ENCODE assay signal across 8 cellular contexts in genomic region chr16:31108035-31108793, GRCh38. TPM values are rescaled to one million over a fixed set of nuclear protein-coding genes. Genes with fewer than 3 reads are reported as not detected.
A peak's percentile ranks its signal among the peaks of the same experiment; 100 is the strongest.
DNase-seq lines count a peak whose midpoint lies in the region; ATAC-seq and TF ChIP-seq lines count a peak whose summit lies in the region.

Gene BCKDK (plus strand): TSS chr16:31108386. CDS start chr16:31109224, 838 bp downstream.

- no peaks in the 10 kb centered on the region for H3K27me3 ChIP-seq in stomach smooth muscle (ENCODE audit: control insufficient read depth in 1 of 2, insufficient read depth in 2 of 2, low read length in 2 of 2)

- peak within 1 kb of the TSS; percentile 80 to 90 for H3K9ac ChIP-seq in stomach smooth muscle (ENCODE audit: low read length in 2 of 2)

- H3K27ac Mint-ChIP-seq in nephron, result peak within 1 kb of the TSS in 2 of 3 experiments; percentile 68 to 91

- no peak for TF ChIP-seq CTCF in RWPE1 (conservative IDR thresholded peaks at IDR 0.05; ENCODE audit: low read depth)
- no peak for TF ChIP-seq CTCF in fibroblast of the aortic adventitia (IDR thresholded peaks at IDR 0.05; ENCODE audit: insufficient read depth, low read length)
- no peak for TF ChIP-seq CTCF in nephron (IDR thresholded peaks at IDR 0.05; ENCODE audit: unreplicated experiment in 3 of 3)

- peak; percentile 26 for DNase-seq in DMS153 treated with DMSO at 0.1 percent for 48 hours (lab: John Stamatoyannopoulos, UW; ENCODE audit: unreplicated experiment)
- DNase-seq in HuH-7 (ENCODE audit: low spot score), result peak; percentile 85
- DNase-seq in RWPE1 (ENCODE audit: low spot score), result peak; percentile 64
- DNase-seq in activated effector memory CD4-positive, alpha-beta T cell treated with Interleukin-2 at 50 U/mL for 16 hours, result peak; percentile 51
- DNase-seq in fibroblast of the aortic adventitia (ENCODE audit: low read depth), result peak; percentile 62

- peaks cover 18 to 26% of the 10 kb centered on the region in 2 donors for H3K36me3 ChIP-seq in stomach smooth muscle (ENCODE audit: control insufficient read depth in 2 of 2, insufficient read depth in 2 of 2, low read length in 2 of 2)

- H3K9me3 Mint-ChIP-seq in nephron, result no peaks in the 10 kb centered on the region

- peak; percentile 75 for ATAC-seq in GM21515 (IDR thresholded peaks at IDR 0.05; ENCODE audit: unreplicated experiment)

- no peaks in the 10 kb centered on the region for H3K9me3 ChIP-seq in stomach smooth muscle (ENCODE audit: control insufficient read depth in 2 of 2, low read length in 2 of 2)

- H3K27ac ChIP-seq in RWPE1 (peak within 1 kb of the TSS; percentile 92), stomach smooth muscle (ENCODE audit: low read length) (peak within 1 kb of the TSS; percentile 55)

- POLR2A ChIA-PET in RWPE1 (lab: Yijun Ruan, JAX; ENCODE audit: low non-redundant PET), result no interaction called here

- H3K27me3 Mint-ChIP-seq in nephron (ENCODE audit: low read depth), result no peaks in the 10 kb centered on the region

- H3K36me3 Mint-ChIP-seq in nephron (ENCODE audit: low read depth), result peaks cover 22% of the 10 kb centered on the region

- H3K4me1 Mint-ChIP-seq in nephron, result peaks cover 13% of the 10 kb centered on the region

- H3K4me3 ChIP-seq in fibroblast of the aortic adventitia (ENCODE audit: low read depth, low read length) (peak within 1 kb of the TSS; percentile 90), stomach smooth muscle (ENCODE audit: low read length in 2 of 2) (peak within 1 kb of the TSS; percentile 77 to 86)

- peak within 1 kb of the TSS; percentile 88 to 90 (median 88) for H3K4me3 Mint-ChIP-seq in nephron

- H3K4me1 ChIP-seq in stomach smooth muscle (ENCODE audit: control insufficient read depth, insufficient read depth, low read length), result peaks cover 24% of the 10 kb centered on the region

- CTCF ChIA-PET in RWPE1 (lab: Yijun Ruan, JAX), result no interaction called here

RNA-seq across cellular contexts. Expression of gene BCKDK, which starts in this region (rescaled TPM):
- total RNA-seq in fibroblast of the aortic adventitia (ENCODE audit: low replicate concordance), result 16.9 and 39.5 TPM in 2 replicates

Comparison
In these comparisons a context has a peak if more than half of its experiments do, and no peak if none do; other contexts are left out.
1. Peak in every context shown above with its lines: DNase-seq, ATAC-seq, H3K4me3 ChIP-seq and H3K27ac ChIP-seq.
2. DNase-seq: peak in every context shown above with its lines; median percentile 85 in HuH-7; 64 in RWPE1; 62 in fibroblast of the aortic adventitia; 51 in activated effector memory CD4-positive, alpha-beta T cell treated with Interleukin-2 at 50 U/mL for 16 hours; 26 in DMS153 treated with DMSO at 0.1 percent for 48 hours.